ENCODE assay signal across 8 cellular contexts in genomic region chr5:181248277-181248676, GRCh38. TPM values are rescaled to one million over a fixed set of nuclear protein-coding genes. Genes with fewer than 3 reads are reported as not detected.
DNase-seq lines count a peak whose midpoint lies in the region; ATAC-seq and TF ChIP-seq lines count a peak whose summit lies in the region.

No MANE protein-coding gene starts in this region.

- H3K36me3 ChIP-seq in kidney epithelial cell (ENCODE audit: control insufficient read depth, insufficient read depth, low read length): peaks cover 1% of the 10 kb centered on the region
- no peaks in the 10 kb centered on the region for H3K36me3 ChIP-seq in suprapubic skin
- no peaks in the 10 kb centered on the region for H3K36me3 ChIP-seq in MM.1S (replicated peaks; ENCODE audit: insufficient read depth, low read length)

- H3K27ac Mint-ChIP-seq in T-helper 1 cell treated with Interleukin-12 subunit alpha and Interleukin-12 subunit beta and Interleukin-4 antibody, amounts not matched to agents 30 μg/mL and 1 μg/mL, for 36 hours: peak overlapping the region; percentile 86
- H3K27ac Mint-ChIP-seq in activated naive CD8-positive, alpha-beta T cell treated with anti-CD3 and anti-CD28 coated beads, Interleukin-2, amount 50 U/mL, for 24 hours: peak overlapping the region; percentile 87

- peaks cover 53% of the 10 kb centered on the region for H3K4me1 Mint-ChIP-seq in T-helper 1 cell treated with Interleukin-12 subunit alpha and Interleukin-12 subunit beta and Interleukin-4 antibody, amounts not matched to agents 30 μg/mL and 1 μg/mL, for 36 hours (ENCODE audit: low read depth)
- H3K4me1 Mint-ChIP-seq in activated naive CD8-positive, alpha-beta T cell treated with anti-CD3 and anti-CD28 coated beads, Interleukin-2, amount 50 U/mL, for 24 hours: peaks cover 63% of the 10 kb centered on the region

- peaks cover 19% of the 10 kb centered on the region for H3F3A ChIP-seq in MM.1S (ENCODE audit: insufficient read depth, low read length)

- TF ChIP-seq CTCF in kidney epithelial cell (IDR thresholded peaks at IDR 0.05; ENCODE audit: insufficient read depth, low read length, poor library complexity, severe bottlenecking) (no peak), suprapubic skin (IDR thresholded peaks at IDR 0.05) (no peak), MM.1S (IDR thresholded peaks at IDR 0.05; ENCODE audit: low read length) (no peak)

- 81% methylated on average over 4 of the region's 4 CpGs for WGBS in suprapubic skin

- H3K9ac ChIP-seq in MM.1S (ENCODE audit: low read length): no peak overlapping the region

- peaks cover 32% of the 10 kb centered on the region for H3K79me2 ChIP-seq in MM.1S (ENCODE audit: low read length)

- H3K27ac ChIP-seq in suprapubic skin (peak overlapping the region; percentile 96), MM.1S (ENCODE audit: low read length) (no peak overlapping the region)

- DNase-seq in T-helper 1 cell (no peak), kidney epithelial cell (ENCODE audit: low read depth) (no peak), suprapubic skin (ENCODE audit: low spot score in 2 of 2) (no peak), MM.1S (no peak)
- DNase-seq in activated naive CD8-positive, alpha-beta T cell treated with anti-CD3 and anti-CD28 coated beads, Interleukin-2, amount 50 U/mL, for 24 hours: no peak
- DNase-seq in activated CD4-positive, alpha-beta T cell treated with anti-CD3 and anti-CD28 coated beads, Interleukin-2, amount 50 U/mL, for 1 hour: no peak

- no peaks in the 10 kb centered on the region for H3K9me3 Mint-ChIP-seq in T-helper 1 cell treated with Interleukin-12 subunit alpha and Interleukin-12 subunit beta and Interleukin-4 antibody, amounts not matched to agents 30 μg/mL and 1 μg/mL, for 36 hours
- H3K9me3 Mint-ChIP-seq in activated naive CD8-positive, alpha-beta T cell treated with anti-CD3 and anti-CD28 coated beads, Interleukin-2, amount 50 U/mL, for 24 hours: no peaks in the 10 kb centered on the region

- peaks cover 73% of the 10 kb centered on the region for H3K4me1 ChIP-seq in suprapubic skin
- H3K4me1 ChIP-seq in MM.1S (ENCODE audit: low read length): peaks cover 20% of the 10 kb centered on the region

- H3K9me3 ChIP-seq in suprapubic skin: no peaks in the 10 kb centered on the region
- H3K9me3 ChIP-seq in MM.1S (replicated peaks; ENCODE audit: insufficient read depth, low read length): no peaks in the 10 kb centered on the region

- H2AFZ ChIP-seq in MM.1S (ENCODE audit: low read length): no peak overlapping the region

- ATAC-seq in activated naive CD8-positive, alpha-beta T cell treated with anti-CD3 and anti-CD28 coated beads, Interleukin-2, amount 50 U/mL, for 24 hours: no peak
- no peak for ATAC-seq in HG03460 (IDR thresholded peaks at IDR 0.05; ENCODE audit: unreplicated experiment)

- TF ChIP-seq EP300 in suprapubic skin (IDR thresholded peaks at IDR 0.05): no peak

- peaks cover 20% of the 10 kb centered on the region for H3K36me3 Mint-ChIP-seq in T-helper 1 cell treated with Interleukin-12 subunit alpha and Interleukin-12 subunit beta and Interleukin-4 antibody, amounts not matched to agents 30 μg/mL and 1 μg/mL, for 36 hours (ENCODE audit: low read depth)
- H3K36me3 Mint-ChIP-seq in activated naive CD8-positive, alpha-beta T cell treated with anti-CD3 and anti-CD28 coated beads, Interleukin-2, amount 50 U/mL, for 24 hours (ENCODE audit: low read depth): peaks cover 33% of the 10 kb centered on the region

- peak overlapping the region; percentile 85 for H3K4me3 Mint-ChIP-seq in T-helper 1 cell treated with Interleukin-12 subunit alpha and Interleukin-12 subunit beta and Interleukin-4 antibody, amounts not matched to agents 30 μg/mL and 1 μg/mL, for 36 hours
- H3K4me3 Mint-ChIP-seq in activated naive CD8-positive, alpha-beta T cell treated with anti-CD3 and anti-CD28 coated beads, Interleukin-2, amount 50 U/mL, for 24 hours: peak overlapping the region; percentile 94

- H3K4me2 ChIP-seq in MM.1S (ENCODE audit: low read depth, low read length): no peak overlapping the region

- H3K9me2 ChIP-seq in MM.1S (replicated peaks; ENCODE audit: insufficient read depth, low read length): no peaks in the 10 kb centered on the region

- no peak for TF ChIP-seq POLR2A in suprapubic skin (IDR thresholded peaks at IDR 0.05)

- H3K4me3 ChIP-seq in kidney epithelial cell (ENCODE audit: low read depth, low read length) (peak overlapping the region; percentile 76), suprapubic skin (peak overlapping the region; percentile 73), MM.1S (ENCODE audit: low read length) (no peak overlapping the region)

- H4K20me1 ChIP-seq in MM.1S (ENCODE audit: insufficient read depth, low read length): no peaks in the 10 kb centered on the region

- no peaks in the 10 kb centered on the region for H3K27me3 ChIP-seq in kidney epithelial cell (ENCODE audit: control insufficient read depth, insufficient read depth, low read length)
- no peaks in the 10 kb centered on the region for H3K27me3 ChIP-seq in suprapubic skin
- no peaks in the 10 kb centered on the region for H3K27me3 ChIP-seq in MM.1S (replicated peaks; ENCODE audit: insufficient read depth, low read length)

- H3K27me3 Mint-ChIP-seq in T-helper 1 cell treated with Interleukin-12 subunit alpha and Interleukin-12 subunit beta and Interleukin-4 antibody, amounts not matched to agents 30 μg/mL and 1 μg/mL, for 36 hours (ENCODE audit: low read depth): no peaks in the 10 kb centered on the region
- H3K27me3 Mint-ChIP-seq in activated naive CD8-positive, alpha-beta T cell treated with anti-CD3 and anti-CD28 coated beads, Interleukin-2, amount 50 U/mL, for 24 hours: no peaks in the 10 kb centered on the region

RNA-seq across cellular contexts. Expression of gene RACK1, which starts 4.6 kb away (rescaled TPM):
- 4,909 and 5,323 TPM in 2 replicates for total RNA-seq in kidney epithelial cell
- 1,000 to 10,000 TPM; 2,440 to 4,496 (median 3,996) TPM for total RNA-seq in suprapubic skin

RNA-seq across cellular contexts. Expression of gene TRIM52, which starts 12.7 kb away (rescaled TPM):
- 2.2 and 6.0 TPM in 2 replicates for total RNA-seq in kidney epithelial cell
- 10 to 100 TPM in 2 of 4 donors, 1 to 10 TPM in 2; 6.7 to 15.4 (median 10.1) TPM for total RNA-seq in suprapubic skin

RNA-seq across cellular contexts. Expression of gene TRIM41, which starts 25.2 kb away (rescaled TPM):
- total RNA-seq in kidney epithelial cell (15.8 and 17.5 TPM in 2 replicates), suprapubic skin (10 to 100 TPM; 13.3 to 23.3 (median 16.2) TPM)

RNA-seq across cellular contexts. Expression of gene TRIM7, which starts 43.3 kb away (rescaled TPM):
- 2.9 and 4.4 TPM in 2 replicates for total RNA-seq in kidney epithelial cell
- total RNA-seq in suprapubic skin: 10 to 100 TPM; 52.0 to 79.0 (median 69.4) TPM
